24 cellular contexts compared by ENCODE assay signal in genomic region chr11:61773356-61773755, GRCh38. TPM values are rescaled to one million over a fixed set of nuclear protein-coding genes. Genes with fewer than 3 reads are reported as not detected.
DNase-seq lines count a peak whose midpoint lies in the region; ATAC-seq and TF ChIP-seq lines count a peak whose summit lies in the region.
"Had no signal": no experiment of that assay in that cellular context is flagged by ENCODE, and none has a peak within 500 bp of the region (broad histone marks: within the 10 kb centered on the region; RNA-seq: fewer than 3 reads in every experiment).

No MANE protein-coding gene starts in this region.

- peaks cover 9% of the 10 kb centered on the region for H3K27me3 Mint-ChIP-seq in activated CD8-positive, alpha-beta T cell treated with anti-CD3 and anti-CD28 coated beads, Interleukin-2, amount 10 ng/mL, durations not matched to agents 7 days and 5 days (ENCODE audit: low read depth)
- H3K27me3 Mint-ChIP-seq in activated CD8-positive, alpha-beta T cell treated with anti-CD3 and anti-CD28 coated beads for 36 hours = peaks cover 2% of the 10 kb centered on the region
- H3K27me3 Mint-ChIP-seq: activated naive CD4-positive, alpha-beta T cell treated with anti-CD3 and anti-CD28 coated beads, Interleukin-2, amount 50 U/mL, for 24 hours; progenitor cell of endocrine pancreas had no signal

- intact Hi-C loops in activated CD8-positive, alpha-beta T cell treated with anti-CD3 and anti-CD28 coated beads for 36 hours (cut with micrococcal nuclease) = no loop called here
- intact Hi-C loops in stomach (cut with DNase I; ENCODE audit: low total_unique reads) = no loop called here
- intact Hi-C loops in esophagus muscularis mucosa (cut with DNase I) = no loop called here

- H3K27me3 ChIP-seq in stomach (peaks cover 0 to 10% (median 0%) of the 10 kb centered on the region in 3 donors), esophagus muscularis mucosa (peaks cover 0 to 7% (median 0%) of the 10 kb centered on the region in 4 donors)

- WGBS in stomach, 5 donors = 65 to 79% (median 73%) methylated on average over 10 of the region's 10 CpGs
- 65% methylated on average over 10 of the region's 10 CpGs for WGBS in esophagus muscularis mucosa

- H3K36me3 Mint-ChIP-seq in activated CD8-positive, alpha-beta T cell treated with anti-CD3 and anti-CD28 coated beads, Interleukin-2, amount 10 ng/mL, durations not matched to agents 7 days and 5 days (ENCODE audit: low read depth) = no peaks in the 10 kb centered on the region
- H3K36me3 Mint-ChIP-seq in activated CD8-positive, alpha-beta T cell treated with anti-CD3 and anti-CD28 coated beads for 36 hours (ENCODE audit: low read depth) = no peaks in the 10 kb centered on the region
- H3K36me3 Mint-ChIP-seq: activated naive CD4-positive, alpha-beta T cell treated with anti-CD3 and anti-CD28 coated beads, Interleukin-2, amount 50 U/mL, for 24 hours had no signal

- no peaks in the 10 kb centered on the region for H3K9me3 Mint-ChIP-seq in activated CD8-positive, alpha-beta T cell treated with anti-CD3 and anti-CD28 coated beads, Interleukin-2, amount 10 ng/mL, durations not matched to agents 7 days and 5 days (ENCODE audit: insufficient read depth)
- H3K9me3 Mint-ChIP-seq in activated CD8-positive, alpha-beta T cell treated with anti-CD3 and anti-CD28 coated beads for 36 hours = no peaks in the 10 kb centered on the region
- H3K9me3 Mint-ChIP-seq: activated naive CD4-positive, alpha-beta T cell treated with anti-CD3 and anti-CD28 coated beads, Interleukin-2, amount 50 U/mL, for 24 hours; neural crest cell had no signal

- no peak for ATAC-seq in activated CD8-positive, alpha-beta T cell treated with anti-CD3 and anti-CD28 coated beads, Interleukin-2, amount 10 ng/mL, durations not matched to agents 7 days and 5 days
- ATAC-seq in activated CD8-positive, alpha-beta T cell treated with anti-CD3 and anti-CD28 coated beads for 36 hours = no peak
- no peak for ATAC-seq in HG03354 (IDR thresholded peaks at IDR 0.05; ENCODE audit: poor library complexity, severe bottlenecking, unreplicated experiment)
- ATAC-seq: activated CD4-positive, CD25-positive, alpha-beta regulatory T cell treated with anti-CD3 and anti-CD28 coated beads, Interleukin-2, amount 50 U/mL, for 24 hours; K562; left ventricle myocardium superior; PC-3 had no signal

- TF ChIP-seq EP300 in stomach (IDR thresholded peaks at IDR 0.05) (no peak), esophagus muscularis mucosa (IDR thresholded peaks at IDR 0.05) (no peak)

- H3K4me1 Mint-ChIP-seq in activated CD8-positive, alpha-beta T cell treated with anti-CD3 and anti-CD28 coated beads, Interleukin-2, amount 10 ng/mL, durations not matched to agents 7 days and 5 days (ENCODE audit: low read depth) = peaks cover 29% of the 10 kb centered on the region
- H3K4me1 Mint-ChIP-seq in activated CD8-positive, alpha-beta T cell treated with anti-CD3 and anti-CD28 coated beads for 36 hours (ENCODE audit: low read depth) = peaks cover 13% of the 10 kb centered on the region

- H3K4me3 ChIP-seq in stomach = no peak overlapping the region
- H3K4me3 ChIP-seq in esophagus muscularis mucosa = no peak overlapping the region
- H3K4me3 ChIP-seq: K562 had no signal

- no peaks in the 10 kb centered on the region for H3K9me3 ChIP-seq in stomach
- no peaks in the 10 kb centered on the region for H3K9me3 ChIP-seq in esophagus muscularis mucosa

- TF ChIP-seq POLR2A in stomach (IDR thresholded peaks at IDR 0.05) = no peak
- no peak for TF ChIP-seq POLR2A in esophagus muscularis mucosa (IDR thresholded peaks at IDR 0.05; ENCODE audit: low read depth)

- H3K4me1 ChIP-seq in stomach (peaks cover 48 to 88% (median 74%) of the 10 kb centered on the region in 4 donors), esophagus muscularis mucosa (peaks cover 9 to 20% (median 17%) of the 10 kb centered on the region in 4 donors)

- H3K27ac ChIP-seq in angular gyrus (ENCODE audit: low read depth, low read length) (peak overlapping the region; percentile 53), stomach (peak overlapping the region; percentile 15 to 91 (median 89)), esophagus muscularis mucosa (replicated peaks in 1 of 4) (no peak overlapping the region)

- H3K27ac Mint-ChIP-seq in activated CD8-positive, alpha-beta T cell treated with anti-CD3 and anti-CD28 coated beads, Interleukin-2, amount 10 ng/mL, durations not matched to agents 7 days and 5 days = peak overlapping the region; percentile 74
- H3K27ac Mint-ChIP-seq in activated CD8-positive, alpha-beta T cell treated with anti-CD3 and anti-CD28 coated beads for 36 hours = no peak overlapping the region
- H3K27ac Mint-ChIP-seq: activated naive CD4-positive, alpha-beta T cell treated with anti-CD3 and anti-CD28 coated beads, Interleukin-2, amount 50 U/mL, for 24 hours; progenitor cell of endocrine pancreas had no signal

- POLR2A ChIA-PET in activated CD8-positive, alpha-beta T cell treated with anti-CD3 and anti-CD28 coated beads, Interleukin-2, amount 10 ng/mL, durations not matched to agents 7 days and 5 days (lab: Charles Lee) = interaction anchor here (1.0 kb wide), 1 partner anchor 18 kb away, joined by 3 read pairs; no protein-coding TSS in a partner anchor
- POLR2A ChIA-PET in activated CD8-positive, alpha-beta T cell treated with anti-CD3 and anti-CD28 coated beads for 36 hours (lab: Charles Lee) = interaction anchor here (1.5 kb wide), 1 partner anchor 9 kb away, joined by 3 read pairs; no protein-coding TSS in a partner anchor

- DNase-seq in activated CD8-positive, alpha-beta T cell treated with anti-CD3 and anti-CD28 coated beads, Interleukin-2, amount 10 ng/mL, durations not matched to agents 7 days and 5 days = no peak
- DNase-seq in activated CD8-positive, alpha-beta T cell treated with anti-CD3 and anti-CD28 coated beads for 36 hours = no peak
- DNase-seq in left kidney (ENCODE audit: low read depth, low spot score) (peak; percentile 91), stomach (no peak), esophagus muscularis mucosa (ENCODE audit: extremely low spot score) (no peak), NOMO-1 treated with dmso at 0.1 percent for 144 hours (lab: John Stamatoyannopoulos, UW; ENCODE audit: unreplicated experiment) (no peak)
- DNase-seq: activated T-cell treated with anti-CD3 and anti-CD28 coated beads, Interleukin-2, amount 50 U/mL, for 48 hours; cerebellar nuclear complex; foreskin fibroblast; GDM1; GOT3; left ventricle myocardium superior; NCI-H1417; NCI-H2081; Right ventricle myocardium superior had no signal

- TF ChIP-seq CTCF in activated CD8-positive, alpha-beta T cell treated with anti-CD3 and anti-CD28 coated beads for 36 hours (IDR thresholded peaks at IDR 0.05) = no peak
- TF ChIP-seq CTCF in stomach (IDR thresholded peaks at IDR 0.05) (no peak), esophagus muscularis mucosa (IDR thresholded peaks at IDR 0.05) (no peak)

- H3K4me3 Mint-ChIP-seq in activated CD8-positive, alpha-beta T cell treated with anti-CD3 and anti-CD28 coated beads, Interleukin-2, amount 10 ng/mL, durations not matched to agents 7 days and 5 days = no peak overlapping the region
- no peak overlapping the region for H3K4me3 Mint-ChIP-seq in activated CD8-positive, alpha-beta T cell treated with anti-CD3 and anti-CD28 coated beads for 36 hours
- H3K4me3 Mint-ChIP-seq: activated naive CD4-positive, alpha-beta T cell treated with anti-CD3 and anti-CD28 coated beads, Interleukin-2, amount 50 U/mL, for 24 hours; neural crest cell had no signal

- CTCF ChIA-PET in activated CD8-positive, alpha-beta T cell treated with anti-CD3 and anti-CD28 coated beads, Interleukin-2, amount 10 ng/mL, durations not matched to agents 7 days and 5 days (lab: Charles Lee) = no interaction called here
- CTCF ChIA-PET in activated CD8-positive, alpha-beta T cell treated with anti-CD3 and anti-CD28 coated beads for 36 hours (lab: Charles Lee) = interaction anchor here (0.9 kb wide), 1 partner anchor 26 kb away, joined by 3 read pairs; no protein-coding TSS in a partner anchor

- H3K36me3 ChIP-seq in stomach (peaks cover 10 to 43% (median 21%) of the 10 kb centered on the region in 4 donors), esophagus muscularis mucosa (no peaks in the 10 kb centered on the region)

RNA-seq across cellular contexts. Expression of gene TMEM258, which starts 19.0 kb away (rescaled TPM):
- 100 to 1,000 TPM; 154 to 163 TPM for total RNA-seq in activated CD8-positive, alpha-beta T cell treated with anti-CD3 and anti-CD28 coated beads, Interleukin-2, amount 10 ng/mL, durations not matched to agents 7 days and 5 days
- 100 to 1,000 TPM; 162 to 170 TPM for total RNA-seq in activated CD8-positive, alpha-beta T cell treated with anti-CD3 and anti-CD28 coated beads for 36 hours
- total RNA-seq in stomach = 10 to 100 TPM in 4 of 5 donors, not detected in 1; 24.1 to 50.3 (median 42.8) TPM
- 100 to 1,000 TPM; 184 to 274 (median 210) TPM for polyA plus RNA-seq in stomach
- 10 to 100 TPM; 34.5 to 48.2 (median 43.8) TPM for total RNA-seq in esophagus muscularis mucosa

RNA-seq across cellular contexts. Expression of gene FEN1, which starts 19.4 kb away (rescaled TPM):
- 100 to 1,000 TPM; 146 TPM for total RNA-seq in activated CD8-positive, alpha-beta T cell treated with anti-CD3 and anti-CD28 coated beads, Interleukin-2, amount 10 ng/mL, durations not matched to agents 7 days and 5 days
- total RNA-seq in activated CD8-positive, alpha-beta T cell treated with anti-CD3 and anti-CD28 coated beads for 36 hours = 100 to 1,000 TPM; 109 to 114 TPM
- total RNA-seq in stomach = 10 to 100 TPM in 2 of 5 donors, 1 to 10 TPM in 2, not detected in 1; 4.2 to 24.6 (median 10.4) TPM
- polyA plus RNA-seq in stomach = 10 to 100 TPM in 1 of 3 donors, 1 to 10 TPM in 2; 5.0 to 14.3 (median 10.0) TPM
- total RNA-seq in esophagus muscularis mucosa = 10 to 100 TPM in 1 of 4 donors, 1 to 10 TPM in 3; 5.0 to 10.2 (median 7.5) TPM

RNA-seq across cellular contexts. Expression of gene MYRF, which starts 20.9 kb away (rescaled TPM):
- total RNA-seq in activated CD8-positive, alpha-beta T cell treated with anti-CD3 and anti-CD28 coated beads, Interleukin-2, amount 10 ng/mL, durations not matched to agents 7 days and 5 days = 1 to 10 TPM; 2.8 to 2.9 TPM
- 1 to 10 TPM in 1 of 2 experiments, under 1 TPM in 1; 0.97 to 1.6 TPM for total RNA-seq in activated CD8-positive, alpha-beta T cell treated with anti-CD3 and anti-CD28 coated beads for 36 hours
- 100 to 1,000 TPM in 3 of 5 donors, 10 to 100 TPM in 1, 1 to 10 TPM in 1; 6.4 to 527 (median 240) TPM for total RNA-seq in stomach
- polyA plus RNA-seq in stomach = 10 to 100 TPM; 19.0 to 45.9 (median 20.5) TPM
- total RNA-seq in esophagus muscularis mucosa = under 1 TPM; under 0.01 to 0.71 (median 0.40) TPM

RNA-seq across cellular contexts. Expression of gene FADS1, which starts 43.4 kb away (rescaled TPM):
- 10 to 100 TPM; 84.1 to 92.8 TPM for total RNA-seq in activated CD8-positive, alpha-beta T cell treated with anti-CD3 and anti-CD28 coated beads, Interleukin-2, amount 10 ng/mL, durations not matched to agents 7 days and 5 days
- 10 to 100 TPM; 33.9 to 34.4 TPM for total RNA-seq in activated CD8-positive, alpha-beta T cell treated with anti-CD3 and anti-CD28 coated beads for 36 hours
- total RNA-seq in stomach (10 to 100 TPM in 4 of 5 donors, not detected in 1; 11.7 to 56.5 (median 17.3) TPM), esophagus muscularis mucosa (10 to 100 TPM; 20.2 to 26.0 (median 23.8) TPM)
- 1 to 10 TPM; 1.8 to 6.4 (median 4.1) TPM for polyA plus RNA-seq in stomach

RNA-seq across cellular contexts. Expression of gene FADS2, which starts 54.7 kb away (rescaled TPM):
- 100 to 1,000 TPM; 395 to 416 TPM for total RNA-seq in activated CD8-positive, alpha-beta T cell treated with anti-CD3 and anti-CD28 coated beads, Interleukin-2, amount 10 ng/mL, durations not matched to agents 7 days and 5 days
- total RNA-seq in activated CD8-positive, alpha-beta T cell treated with anti-CD3 and anti-CD28 coated beads for 36 hours = 100 to 1,000 TPM; 131 to 134 TPM
- total RNA-seq in stomach (10 to 100 TPM in 3 of 5 donors, 1 to 10 TPM in 1, not detected in 1; 9.6 to 15.2 (median 14.0) TPM), esophagus muscularis mucosa (10 to 100 TPM; 15.9 to 32.8 (median 28.0) TPM)
- polyA plus RNA-seq in stomach = 10 to 100 TPM in 1 of 3 donors, 1 to 10 TPM in 2; 3.5 to 17.1 (median 6.4) TPM
- total RNA-seq: HT-29 had no signal

Comparison
In these comparisons a context has a peak if more than half of its experiments do, and no peak if none do; other contexts are left out.
1. H3K27ac ChIP-seq: peak in angular gyrus (single experiment) and stomach (5 of 5); none in esophagus muscularis mucosa (0 of 4).
2. RNA of gene FEN1, which starts 19.4 kb away (total RNA-seq): 146 TPM in activated CD8-positive, alpha-beta T cell treated with anti-CD3 and anti-CD28 coated beads, Interleukin-2, amount 10 ng/mL, durations not matched to agents 7 days and 5 days and 109 to 114 TPM in activated CD8-positive, alpha-beta T cell treated with anti-CD3 and anti-CD28 coated beads for 36 hours; 5.0 to 10.2 TPM in esophagus muscularis mucosa and 4.2 to 24.6 TPM in stomach; every median in the first group is over 4 times any median in the second.